ENCODE assay signal across 1 cellular context in genomic region chr17:76611747-76612143, GRCh38.
TF ChIP-seq lines count a peak whose summit lies in the region.

No MANE protein-coding gene starts in this region.

TF ChIP-seq in HEK293, 187 proteins besides CTCF, POLR2A, EP300 and RAD21:
- TF ChIP-seq ZBTB6 (tag by site-specific recombination; IDR thresholded peaks at IDR 0.05) (no peak), ZNF18 (tag by site-specific recombination; IDR thresholded peaks at IDR 0.05) (peak; percentile 74; the same call in 1 of the 2 replicates)
